In the genomic region with DNA sequence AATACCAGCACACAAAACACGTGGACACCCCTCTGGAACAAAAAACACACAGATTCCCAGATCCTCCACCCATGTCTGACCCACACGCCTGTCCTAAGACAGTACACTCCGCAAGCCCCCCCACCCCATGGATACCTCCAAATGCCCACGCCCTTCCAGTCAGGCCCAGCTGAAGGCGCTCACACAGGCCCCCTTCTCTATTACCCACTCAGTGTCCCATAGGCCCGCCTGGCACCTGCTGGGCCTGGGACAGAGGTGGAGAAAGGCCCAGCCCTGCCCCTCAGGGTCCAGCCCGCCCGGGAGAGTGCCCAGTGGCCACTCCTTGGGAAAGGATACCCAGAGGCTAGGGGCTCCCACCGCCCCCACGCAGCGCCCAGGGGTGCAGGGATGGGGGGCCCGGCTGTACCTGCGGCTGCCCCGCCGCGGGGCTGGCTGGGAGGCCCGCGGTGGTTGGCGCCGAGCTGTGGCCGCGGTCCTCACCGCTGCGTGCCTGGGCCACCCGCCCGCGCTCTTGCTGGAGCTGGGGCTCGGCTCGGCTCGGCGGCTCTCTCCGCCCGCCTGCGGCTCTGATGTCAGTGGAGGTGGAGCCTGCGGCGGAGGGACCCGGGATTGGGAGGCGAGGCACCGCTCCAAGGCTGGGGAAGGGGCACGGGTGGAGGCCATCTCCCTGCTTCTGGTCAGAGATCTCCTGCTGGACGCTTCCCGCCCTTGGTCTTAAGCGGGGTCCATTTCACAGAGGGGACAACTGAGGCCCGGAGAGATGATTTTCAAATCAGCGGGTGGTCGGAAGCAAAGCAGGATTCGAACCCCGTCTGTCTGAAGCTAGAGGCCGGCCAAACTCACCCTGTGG, we compare ENCODE assay signal across 8 cellular contexts. TPM values are rescaled to one million over a fixed set of nuclear protein-coding genes. Genes with fewer than 3 reads are reported as not detected.
DNase-seq lines count a peak whose midpoint lies in the region; ATAC-seq and TF ChIP-seq lines count a peak whose summit lies in the region.

A gene (minus strand): TSS at position 522 of the 850 bp plus-strand sequence. CDS start 2,198 bp downstream, outside the sequence.

- TF ChIP-seq CTCF in Panc1 (IDR thresholded peaks at IDR 0.05) (no peak), fibroblast of villous mesenchyme (IDR thresholded peaks at IDR 0.05; ENCODE audit: insufficient read depth, low read depth, low read length) (no peak)

- CTCF ChIA-PET in Panc1 (lab: Charles Lee) = no interaction called here

- DNase-seq in Panc1 (ENCODE audit: low read depth, low spot score) = no peak
- DNase-seq in activated gamma-delta T cell treated with Interleukin-2 at 50 U/mL for 16 hours = peak; percentile 36
- DNase-seq in fibroblast of villous mesenchyme (ENCODE audit: low read depth) = peak; percentile 69
- peak in 7 of 10 donors; percentile 16 to 46 (median 36) for DNase-seq in naive thymus-derived CD8-positive, alpha-beta T cell
- DNase-seq in substantia nigra (lab: John Stamatoyannopoulos, UW) = peak in 42 of 49 donors; percentile 16 to 91 (median 54)

- peak within 1 kb of the TSS in 7 of 10 donors; percentile 1 to 79 (median 40) for H3K27ac Mint-ChIP-seq in naive thymus-derived CD8-positive, alpha-beta T cell

- no peaks in the 10 kb centered on the region for H3K9me3 Mint-ChIP-seq in naive thymus-derived CD8-positive, alpha-beta T cell

- H3K4me3 ChIP-seq in Panc1 (ENCODE audit: low read depth in 2 of 2, low read length in 2 of 2) = peak within 1 kb of the TSS; percentile 50 to 54
- H3K4me3 ChIP-seq in fibroblast of villous mesenchyme (ENCODE audit: low read depth, low read length) = peak within 1 kb of the TSS; percentile 64

- H3K9me3 ChIP-seq in ES-I3 (ENCODE audit: control insufficient read depth, insufficient read depth, low read length) = no peaks in the 10 kb centered on the region
- no peaks in the 10 kb centered on the region for H3K9me3 ChIP-seq in Panc1 (ENCODE audit: control insufficient read depth, insufficient read depth, low read depth, low read length)

- BruUV-seq in Panc1 (replicated peaks; lab: Mats Ljungman, UMichigan) = no TSS peak

- H3K9ac ChIP-seq in ES-I3 (ENCODE audit: low read depth, low read length) = peak within 1 kb of the TSS; percentile 59; the same call in 1 of the 2 replicates

- H3K27me3 Mint-ChIP-seq in naive thymus-derived CD8-positive, alpha-beta T cell = peaks cover 0 to 1% (median 0%) of the 10 kb centered on the region in 5 donors

- H3K4me1 Mint-ChIP-seq in naive thymus-derived CD8-positive, alpha-beta T cell = peaks cover 16 to 43% (median 29%) of the 10 kb centered on the region in 4 donors

- H3K4me1 ChIP-seq in ES-I3 (ENCODE audit: insufficient read depth, low read length) (peaks cover 4% of the 10 kb centered on the region), Panc1 (ENCODE audit: control insufficient read depth, insufficient read depth, low read length) (0 out of 2 replicates have a peak, but pooled peaks cover 3% of the 10 kb centered on the region)

- POLR2A ChIA-PET in Panc1 (lab: Charles Lee) = interaction anchor here (0.6 kb wide), 1 partner anchor 15 kb away, joined by 3 read pairs; no protein-coding TSS in a partner anchor
- POLR2A ChIA-PET in naive thymus-derived CD8-positive, alpha-beta T cell (lab: Charles Lee) = interaction anchor here (1.6 kb wide), 1 partner anchor 35 kb away, joined by 4 read pairs; no protein-coding TSS in a partner anchor

- peak within 1 kb of the TSS; percentile 48; the same call in 1 of the 2 replicates for H3K27ac ChIP-seq in Panc1 (ENCODE audit: low read length)
- H3K27ac ChIP-seq in substantia nigra (ENCODE audit: low read depth, low read length, poor library complexity, severe bottlenecking) = peak within 1 kb of the TSS; percentile 63

- H3K4me3 Mint-ChIP-seq in naive thymus-derived CD8-positive, alpha-beta T cell = peak within 1 kb of the TSS; percentile 39 to 74 (median 62)

- H3K27me3 ChIP-seq in Panc1 (ENCODE audit: control insufficient read depth, insufficient read depth, low read length) = no peaks in the 10 kb centered on the region

- peaks cover 0 to 3% (median 0%) of the 10 kb centered on the region in 3 donors for H3K36me3 Mint-ChIP-seq in naive thymus-derived CD8-positive, alpha-beta T cell

- intact Hi-C loops in Panc1 (cut with micrococcal nuclease; ENCODE audit: unreplicated experiment) = no loop called here

- H3K36me3 ChIP-seq in ES-I3 (ENCODE audit: insufficient read depth, low read length) (no peaks in the 10 kb centered on the region), Panc1 (ENCODE audit: control insufficient read depth, insufficient read depth, low read length) (no peaks in the 10 kb centered on the region)

- ATAC-seq in HG02759 (IDR thresholded peaks at IDR 0.05; ENCODE audit: unreplicated experiment) (peak; percentile 78), Panc1 (peak; percentile 91), HG03196 (IDR thresholded peaks at IDR 0.05; ENCODE audit: unreplicated experiment) (no peak)
- ATAC-seq in naive thymus-derived CD8-positive, alpha-beta T cell = peak; percentile 95 to 97

- in situ Hi-C loops in Panc1 (cut with HindIII; ENCODE audit: low pct_unique_long_range_greater_than_20kb, low sequenced_read_pairs) = no loop called here

RNA-seq across cellular contexts. Expression of the gene that starts here (rescaled TPM):
- total RNA-seq in Panc1 (2021; ENCODE audit: unreplicated experiment) (9.7 TPM), fibroblast of villous mesenchyme (27.6 and 30.0 TPM in 2 replicates)
- 21.1 TPM for polyA plus RNA-seq in Panc1 (2012; ENCODE audit: insufficient read length)
- total RNA-seq in naive thymus-derived CD8-positive, alpha-beta T cell = under 1 TPM; 0.31 to 0.96 TPM
- 1 to 10 TPM in 2 of 3 donors, under 1 TPM in 1; 0.17 to 1.1 (median 1.1) TPM for polyA plus RNA-seq in naive thymus-derived CD8-positive, alpha-beta T cell
